ENCODE assay signal across 34 cellular contexts in genomic region chr1:225979421-225979820, GRCh38. TPM values are rescaled to one million over a fixed set of nuclear protein-coding genes. Genes with fewer than 3 reads are reported as not detected.
"Had no signal": no experiment of that assay in that cellular context is flagged by ENCODE, and none has a peak within 500 bp of the region (broad histone marks: within the 10 kb centered on the region; RNA-seq: fewer than 3 reads in every experiment).

No MANE protein-coding gene starts in this region.

- H3K36me3 ChIP-seq: uterus had no signal

- H3K4me3 Mint-ChIP-seq: mesothelial cell of epicardium; natural killer cell treated with Interleukin-12 subunit alpha and Interleukin-12 subunit beta and Interleukin-15 and Interleukin-18, amount 100 ng/mL, for 72 hours; neural crest cell; stimulated activated naive CD8-positive, alpha-beta T cell treated with anti-CD3 and anti-CD28 coated beads, Interleukin-15, Interleukin-2, amounts not matched to agents 100 ng/mL and 50 ng/mL, for 24 hours had no signal

- H3K4me3 ChIP-seq: dorsolateral prefrontal cortex, gastroesophageal sphincter, heart left ventricle, hepatocyte, left lung, mucosa of descending colon, right atrium auricular region, sigmoid colon, skin epidermis, spleen, thoracic aorta, tibial nerve, upper lobe of right lung, uterus had no signal

- DNase-seq: dorsolateral prefrontal cortex; effector CD4-positive, alpha-beta T cell; foreskin fibroblast; heart left ventricle; left cardiac atrium; left lung; mesenchymal stem cell; naive B cell; spleen; stimulated activated CD4-positive, alpha-beta T cell treated with anti-CD3 and anti-CD28 coated beads, Interleukin-4, amount 100 ng/mL, for 4 hours; stimulated activated naive B cell treated with anti-CD40 and anti-IgM and Interleukin-4, amounts not matched to agents 10 μg/mL and 1 μg/mL and 100 μg/mL, for 72 hours; upper lobe of right lung; uterus had no signal

- H3K27ac ChIP-seq: dorsolateral prefrontal cortex, epithelial cell of prostate, gastroesophageal sphincter, heart left ventricle, hepatocyte, left lung, parathyroid adenoma, right atrium auricular region, sigmoid colon, skin epidermis, spleen, thoracic aorta, tibial nerve, upper lobe of right lung, uterus had no signal

- H3K27ac Mint-ChIP-seq: mesothelial cell of epicardium; progenitor cell of endocrine pancreas; stimulated activated naive B cell treated with anti-CD40 and anti-IgM and Interleukin-4, amounts not matched to agents 10 μg/mL and 1 μg/mL and 100 μg/mL, for 72 hours; stimulated activated naive CD8-positive, alpha-beta T cell treated with anti-CD3 and anti-CD28 coated beads, Interleukin-15, Interleukin-2, amounts not matched to agents 100 ng/mL and 50 ng/mL, for 24 hours had no signal

- H3K9me3 ChIP-seq: mucosa of descending colon, neutrophil, right atrium auricular region, sigmoid colon, upper lobe of right lung, uterus had no signal

- H3K27me3 Mint-ChIP-seq: naive B cell; natural killer cell treated with Interleukin-12 subunit alpha and Interleukin-12 subunit beta and Interleukin-15 and Interleukin-18, amount 100 ng/mL, for 72 hours; progenitor cell of endocrine pancreas; stimulated activated naive B cell treated with anti-CD40 and anti-IgM and Interleukin-4, amounts not matched to agents 10 μg/mL and 1 μg/mL and 100 μg/mL, for 72 hours; stimulated activated naive CD8-positive, alpha-beta T cell treated with anti-CD3 and anti-CD28 coated beads, Interleukin-15, Interleukin-2, amounts not matched to agents 100 ng/mL and 50 ng/mL, for 24 hours had no signal

- H3K27me3 ChIP-seq: dorsolateral prefrontal cortex, gastroesophageal sphincter, heart left ventricle, hepatocyte, left lung, neutrophil, right atrium auricular region, sigmoid colon, spleen, tibial nerve, upper lobe of right lung, uterus had no signal

- FAIRE-seq: colon, islet of Langerhans had no signal

- ATAC-seq: esophagus mucosa; gastroesophageal sphincter; heart left ventricle; left cardiac atrium; left lung; natural killer cell treated with Interleukin-12 subunit alpha and Interleukin-12 subunit beta and Interleukin-15 and Interleukin-18, amount 100 ng/mL, for 72 hours; stimulated activated naive B cell treated with anti-CD40 and anti-IgM and Interleukin-4, amounts not matched to agents 10 μg/mL and 1 μg/mL and 100 μg/mL, for 72 hours; upper lobe of right lung had no signal

- H3K4me1 ChIP-seq: left lung, parathyroid adenoma, upper lobe of right lung, uterus had no signal

- H3K9me3 Mint-ChIP-seq: natural killer cell treated with Interleukin-12 subunit alpha and Interleukin-12 subunit beta and Interleukin-15 and Interleukin-18, amount 100 ng/mL, for 72 hours; stimulated activated naive CD8-positive, alpha-beta T cell treated with anti-CD3 and anti-CD28 coated beads, Interleukin-15, Interleukin-2, amounts not matched to agents 100 ng/mL and 50 ng/mL, for 24 hours had no signal

RNA-seq across cellular contexts. Expression of gene LEFTY2, which starts 38.4 kb away (rescaled TPM):
- total RNA-seq: esophagus mucosa; kidney epithelial cell; lung microvascular endothelial cell; natural killer cell treated with Interleukin-12 subunit alpha and Interleukin-12 subunit beta and Interleukin-15 and Interleukin-18, amount 100 ng/mL, for 72 hours; neural crest cell; tibial nerve had no signal
